In the genomic region with DNA sequence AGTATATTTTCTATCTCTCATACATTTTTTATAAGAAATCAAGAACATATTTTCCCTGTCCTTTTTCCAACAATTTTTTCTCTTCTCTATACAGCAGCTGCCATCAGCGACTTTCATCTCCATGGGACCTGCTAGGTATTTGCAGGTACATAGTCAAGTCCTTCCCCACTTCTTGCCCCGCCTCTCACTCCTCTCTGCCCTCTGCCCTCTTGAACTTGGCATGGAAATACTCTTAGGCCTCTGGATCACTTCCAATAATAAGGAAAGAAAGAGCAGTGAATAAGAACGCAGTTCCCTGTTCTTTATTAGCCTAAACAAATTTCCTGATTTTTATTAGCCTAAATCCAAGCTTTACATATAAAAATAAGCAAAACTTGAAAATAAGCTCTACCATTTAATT, we compare ENCODE assay signal across 8 cellular contexts.
"Had no signal": no experiment of that assay in that cellular context is flagged by ENCODE, and none has a peak within 500 bp of the region (broad histone marks: within the 10 kb centered on the region; RNA-seq: fewer than 3 reads in every experiment).

No MANE protein-coding gene starts in this region.

- ATAC-seq: GM23338, HepG2 had no signal

- H3K4me3 ChIP-seq: GM23338 had no signal

- FAIRE-seq: H1, H54, HepG2 had no signal

- DNase-seq: H9, HCEC 1CT, KBM-7 had no signal

- H3K27ac ChIP-seq: HL-60 had no signal
